Comparison of ENCODE assay signal across 20 cellular contexts in genomic region chr7:1886361-1887064, GRCh38.
DNase-seq lines count a peak whose midpoint lies in the region; ATAC-seq, FAIRE-seq and TF ChIP-seq lines count a peak whose summit lies in the region.
"Had no signal": no experiment of that assay in that cellular context is flagged by ENCODE, and none has a peak within 500 bp of the region (broad histone marks: within the 10 kb centered on the region; RNA-seq: fewer than 3 reads in every experiment).

No MANE protein-coding gene starts in this region.

- TF ChIP-seq CTCF in left ventricle myocardium inferior (IDR thresholded peaks at IDR 0.05; ENCODE audit: borderline replicate concordance), result no peak

- intact Hi-C loops in left ventricle myocardium inferior (cut with micrococcal nuclease), result no loop called here

- peak; percentile 71 for DNase-seq in COR-L47 (lab: John Stamatoyannopoulos, UW)
- DNase-seq in HPDE6-E6E7 (ENCODE audit: extremely low spot score), result peak; percentile 64
- DNase-seq in T-helper 17 cell, result no peak
- peak; percentile 54 for DNase-seq in left ventricle myocardium inferior
- no peak for DNase-seq in GM12892 (ENCODE audit: insufficient read length)
- DNase-seq: activated CD4-positive, CD25-positive, alpha-beta regulatory T cell treated with anti-CD3 and anti-CD28 coated beads, Interleukin-2, amount 50 U/mL, for 72 hours; adrenal gland; Caco-2; esophagus squamous epithelium; Karpas-422; NCI-H187; NCI-H510A; stimulated activated CD4-positive, alpha-beta T cell treated with anti-CD3 and anti-CD28 coated beads, Interleukin-2, amount 100 ng/mL, for 48 hours; T-helper 9 cell had no signal

- FAIRE-seq in GM12892 (lab: Jason Lieb, UNC), result no peak

- H3K9me3 Mint-ChIP-seq in activated T-helper 17 cell treated with anti-CD3 and anti-CD28 coated beads, Interleukin-2, amount 50 U/mL, for 72 hours, result peaks cover 3% of the 10 kb centered on the region

- peaks cover 19% of the 10 kb centered on the region for H3K4me1 Mint-ChIP-seq in T-helper 17 cell
- no peaks in the 10 kb centered on the region for H3K4me1 Mint-ChIP-seq in activated T-helper 17 cell treated with anti-CD3 and anti-CD28 coated beads, Interleukin-2, amount 50 U/mL, for 72 hours

- peaks cover 6% of the 10 kb centered on the region for H3K36me3 ChIP-seq in left ventricle myocardium inferior
- H3K36me3 ChIP-seq: adrenal gland, cardiac muscle cell had no signal

- H3K27me3 ChIP-seq in left ventricle myocardium inferior (ENCODE audit: low read depth), result no peaks in the 10 kb centered on the region
- H3K27me3 ChIP-seq: adrenal gland, cardiac muscle cell, esophagus squamous epithelium had no signal

- TF ChIP-seq POLR2A in GM12892 (IDR thresholded peaks at IDR 0.05; ENCODE audit: low read depth, low read length), result no peak

- no peak overlapping the region for H3K4me3 ChIP-seq in left ventricle myocardium inferior
- H3K4me3 ChIP-seq: adrenal gland, cardiac muscle cell, esophagus squamous epithelium, lung had no signal

- ATAC-seq in T-helper 17 cell (no peak), GM18909 (IDR thresholded peaks at IDR 0.05; ENCODE audit: poor library complexity, unreplicated experiment) (no peak), HG03460 (IDR thresholded peaks at IDR 0.05; ENCODE audit: unreplicated experiment) (no peak)
- ATAC-seq in activated T-helper 17 cell treated with anti-CD3 and anti-CD28 coated beads, Interleukin-2, amount 50 U/mL, for 72 hours (replicated peaks), result no peak

- peaks cover 8% of the 10 kb centered on the region for H3K36me3 Mint-ChIP-seq in T-helper 17 cell (ENCODE audit: low read depth)
- peaks cover 11% of the 10 kb centered on the region for H3K36me3 Mint-ChIP-seq in activated T-helper 17 cell treated with anti-CD3 and anti-CD28 coated beads, Interleukin-2, amount 50 U/mL, for 72 hours (ENCODE audit: low read depth)

- peaks cover 2% of the 10 kb centered on the region for H3K9me3 ChIP-seq in T-helper 17 cell (ENCODE audit: control insufficient read depth, low read length, poor library complexity, severe bottlenecking)
- no peaks in the 10 kb centered on the region for H3K9me3 ChIP-seq in left ventricle myocardium inferior (replicated peaks)
- H3K9me3 ChIP-seq: adrenal gland, esophagus squamous epithelium had no signal

- peak overlapping the region; percentile 7 for H3K4me3 Mint-ChIP-seq in T-helper 17 cell
- no peak overlapping the region for H3K4me3 Mint-ChIP-seq in activated T-helper 17 cell treated with anti-CD3 and anti-CD28 coated beads, Interleukin-2, amount 50 U/mL, for 72 hours

- no peaks in the 10 kb centered on the region for H3K27me3 Mint-ChIP-seq in T-helper 17 cell
- no peaks in the 10 kb centered on the region for H3K27me3 Mint-ChIP-seq in activated T-helper 17 cell treated with anti-CD3 and anti-CD28 coated beads, Interleukin-2, amount 50 U/mL, for 72 hours

- peak overlapping the region; percentile 65 for H3K27ac ChIP-seq in left ventricle myocardium inferior (replicated peaks)
- H3K27ac ChIP-seq: adrenal gland, cardiac muscle cell, parathyroid adenoma had no signal

- peak overlapping the region; percentile 53 for H3K27ac Mint-ChIP-seq in T-helper 17 cell
- H3K27ac Mint-ChIP-seq in activated T-helper 17 cell treated with anti-CD3 and anti-CD28 coated beads, Interleukin-2, amount 50 U/mL, for 72 hours, result no peak overlapping the region

- peaks cover 17% of the 10 kb centered on the region for H3K4me1 ChIP-seq in left ventricle myocardium inferior
- H3K4me1 ChIP-seq: adrenal gland, Caco-2, parathyroid adenoma had no signal

Comparison
In these comparisons a context has a peak if more than half of its experiments do, and no peak if none do; other contexts are left out.
1. DNase-seq: peak in COR-L47 (single experiment), HPDE6-E6E7 (single experiment) and left ventricle myocardium inferior (single experiment); none in T-helper 17 cell (0 of 3) and GM12892 (single experiment).